ENCODE assay signal across 19 cellular contexts in the genomic region with DNA sequence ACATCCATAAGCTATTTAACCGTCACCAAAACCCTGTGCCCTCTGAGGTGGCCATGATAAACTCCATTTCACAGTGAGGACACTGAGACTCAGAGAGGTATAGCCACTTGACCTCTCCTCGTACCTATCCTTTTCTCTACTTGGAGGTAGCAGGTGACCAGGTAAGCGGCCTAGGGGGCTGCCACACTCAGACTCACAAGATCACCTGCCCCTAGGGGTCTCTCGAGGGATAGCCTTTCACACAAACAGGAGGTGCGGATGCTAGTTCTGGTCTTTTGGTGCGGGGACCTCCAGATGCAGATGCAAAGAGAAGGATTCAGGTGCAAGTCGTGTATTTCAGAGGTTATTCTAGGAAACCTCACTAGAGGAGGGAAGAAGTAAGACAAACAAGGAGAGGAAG. TPM values are rescaled to one million over a fixed set of nuclear protein-coding genes. Genes with fewer than 3 reads are reported as not detected.
"Had no signal": no experiment of that assay in that cellular context is flagged by ENCODE, and none has a peak within 500 bp of the region (broad histone marks: within the 10 kb centered on the region; RNA-seq: fewer than 3 reads in every experiment).

No MANE protein-coding gene starts in this region.

- FAIRE-seq: islet of Langerhans, TTC549 had no signal

- H3K27ac Mint-ChIP-seq: brain, memory B cell, nephron progenitor cell had no signal

- DNase-seq: activated CD4-positive, alpha-beta T cell treated with anti-CD3 and anti-CD28 coated beads, Interleukin-2, amount 50 U/mL, for 4 hours; activated CD4-positive, CD25-positive, alpha-beta regulatory T cell treated with anti-CD3 and anti-CD28 coated beads, Interleukin-2, amount 50 U/mL, for 72 hours; activated effector memory CD4-positive, alpha-beta T cell treated with anti-CD3 and anti-CD28 coated beads, Interleukin-2, amount 50 U/mL, for 16 hours; activated T-cell treated with anti-CD3 and anti-CD28 coated beads, Interleukin-2, amount 50 U/mL, for 1 hour; amygdala; dermis blood vessel endothelial cell; nephron progenitor cell; stimulated activated CD4-positive, alpha-beta T cell treated with anti-CD3 and anti-CD28 coated beads, Interleukin-12 subunit alpha, Interleukin-12 subunit beta, amount 100 ng/mL, for 4 hours; stimulated activated naive CD4-positive, alpha-beta T cell treated with Interleukin-2 at 50 U/mL for 16 hours; T-helper 17 cell; trophoblast cell had no signal

- H3K9me3 Mint-ChIP-seq: activated naive CD4-positive, alpha-beta T cell treated with anti-CD3 and anti-CD28 coated beads, Interleukin-2, amount 50 U/mL, for 72 hours; memory B cell had no signal

- H3K4me3 Mint-ChIP-seq: brain, memory B cell, nephron progenitor cell, T-helper 17 cell had no signal

- H3K36me3 Mint-ChIP-seq: activated naive CD4-positive, alpha-beta T cell treated with anti-CD3 and anti-CD28 coated beads, Interleukin-2, amount 50 U/mL, for 72 hours; brain; memory B cell had no signal

- H3K4me1 Mint-ChIP-seq: brain, memory B cell, nephron progenitor cell, T-helper 17 cell had no signal

- ATAC-seq: activated naive CD4-positive, alpha-beta T cell treated with anti-CD3 and anti-CD28 coated beads, Interleukin-2, amount 50 U/mL, for 72 hours; left lobe of liver; T-helper 17 cell had no signal

RNA-seq across cellular contexts. Expression of gene MS4A18, which starts 14.6 kb away (rescaled TPM):
- total RNA-seq: activated naive CD4-positive, alpha-beta T cell treated with anti-CD3 and anti-CD28 coated beads, Interleukin-2, amount 50 U/mL, for 72 hours; dermis blood vessel endothelial cell; left lobe of liver; osteocyte; T-helper 17 cell had no signal
- polyA plus RNA-seq: esophagus had no signal

RNA-seq across cellular contexts. Expression of gene MS4A15, which starts 17.6 kb away (rescaled TPM):
- total RNA-seq: activated naive CD4-positive, alpha-beta T cell treated with anti-CD3 and anti-CD28 coated beads, Interleukin-2, amount 50 U/mL, for 72 hours; dermis blood vessel endothelial cell; left lobe of liver; osteocyte; T-helper 17 cell had no signal
- polyA plus RNA-seq: esophagus had no signal

RNA-seq across cellular contexts. Expression of gene MS4A8, which starts 39.7 kb away (rescaled TPM):
- total RNA-seq: activated naive CD4-positive, alpha-beta T cell treated with anti-CD3 and anti-CD28 coated beads, Interleukin-2, amount 50 U/mL, for 72 hours; dermis blood vessel endothelial cell; left lobe of liver; osteocyte; T-helper 17 cell had no signal

RNA-seq across cellular contexts. Expression of gene MS4A10, which starts 46.0 kb away (rescaled TPM):
- total RNA-seq: activated naive CD4-positive, alpha-beta T cell treated with anti-CD3 and anti-CD28 coated beads, Interleukin-2, amount 50 U/mL, for 72 hours; dermis blood vessel endothelial cell; left lobe of liver; osteocyte; T-helper 17 cell had no signal
- polyA plus RNA-seq: esophagus had no signal
